ENCODE assay signal across 9 cellular contexts in genomic region chr11:120229451-120230424, GRCh38. TPM values are rescaled to one million over a fixed set of nuclear protein-coding genes. Genes with fewer than 3 reads are reported as not detected.
DNase-seq lines count a peak whose midpoint lies in the region; ATAC-seq and TF ChIP-seq lines count a peak whose summit lies in the region.
"Had no signal": no experiment of that assay in that cellular context is flagged by ENCODE, and none has a peak within 500 bp of the region (broad histone marks: within the 10 kb centered on the region; RNA-seq: fewer than 3 reads in every experiment).

No MANE protein-coding gene starts in this region.

- H3K4me1 ChIP-seq in endodermal cell (ENCODE audit: control insufficient read depth, insufficient read depth, low read length) (no peaks in the 10 kb centered on the region), prostate gland (replicated peaks) (no peaks in the 10 kb centered on the region)
- H3K4me1 ChIP-seq: SJSA1 had no signal

- H3K36me3 Mint-ChIP-seq in endodermal cell (ENCODE audit: low read depth): no peaks in the 10 kb centered on the region

- H3K4me3 ChIP-seq in endodermal cell (ENCODE audit: low read length) (no peak overlapping the region), prostate gland (no peak overlapping the region)
- H3K4me3 ChIP-seq: SJSA1 had no signal

- peaks cover 5% of the 10 kb centered on the region for H3K27me3 ChIP-seq in endodermal cell (ENCODE audit: control insufficient read depth, insufficient read depth, low read length, poor library complexity, severe bottlenecking)
- H3K27me3 ChIP-seq in prostate gland (replicated peaks; ENCODE audit: insufficient read depth): no peaks in the 10 kb centered on the region
- H3K27me3 ChIP-seq: SJSA1 had no signal

- intact Hi-C loops in prostate gland (cut with DNase I): loop anchor here (2.0 kb wide), 1 partner anchor 57 kb away; no protein-coding TSS in a partner anchor

- TF ChIP-seq CTCF in endodermal cell (conservative IDR thresholded peaks at IDR 0.05): peak; percentile 88
- TF ChIP-seq CTCF in prostate gland (IDR thresholded peaks at IDR 0.05): peak; percentile 10 to 84 (median 74)

- H3K9me3 ChIP-seq in endodermal cell (ENCODE audit: control insufficient read depth, low read length): no peaks in the 10 kb centered on the region
- no peaks in the 10 kb centered on the region for H3K9me3 ChIP-seq in prostate gland
- H3K9me3 ChIP-seq: SJSA1 had no signal

- no peaks in the 10 kb centered on the region for H3K9me3 Mint-ChIP-seq in endodermal cell

- H3K9ac ChIP-seq in endodermal cell (ENCODE audit: extremely low read depth, low read length, poor library complexity, severe bottlenecking): no peak overlapping the region

- no peak overlapping the region for H3K4me3 Mint-ChIP-seq in endodermal cell

- DNase-seq in DMS 273 (lab: John Stamatoyannopoulos, UW; ENCODE audit: unreplicated experiment): peak; percentile 42
- DNase-seq in DMS 273 treated with DMSO at 0.1 percent for 48 hours (lab: John Stamatoyannopoulos, UW): no peak
- peak; percentile 21 for DNase-seq in NCI-H69 (lab: John Stamatoyannopoulos, UW)
- peak; percentile 80 for DNase-seq in endodermal cell
- no peak for DNase-seq in prostate gland (ENCODE audit: low spot score)
- DNase-seq in NCI-H2081 (lab: John Stamatoyannopoulos, UW): no peak
- no peak for DNase-seq in NCI-H146 (lab: John Stamatoyannopoulos, UW)

- ATAC-seq in HG03025 (IDR thresholded peaks at IDR 0.05; ENCODE audit: low FRiP score, unreplicated experiment): no peak

- H3K27me3 Mint-ChIP-seq in endodermal cell (ENCODE audit: insufficient read depth): peaks cover 33% of the 10 kb centered on the region

- H3K4me1 Mint-ChIP-seq in endodermal cell: peaks cover 3% of the 10 kb centered on the region

- H3K36me3 ChIP-seq in endodermal cell (ENCODE audit: control insufficient read depth, insufficient read depth, low read length) (no peaks in the 10 kb centered on the region), prostate gland (no peaks in the 10 kb centered on the region)
- H3K36me3 ChIP-seq: SJSA1 had no signal

- no peak overlapping the region for H3K27ac Mint-ChIP-seq in endodermal cell

- TF ChIP-seq POLR2A in prostate gland (IDR thresholded peaks at IDR 0.05): no peak

- 65 to 76% methylated on average over 8 to 16 of the region's 17 CpGs for whole genome bisulfite sequencing in endodermal cell (ENCODE audit: insufficient coverage in 1 of 2, insufficient read length in 1 of 2), 2 experiments
- 53% methylated on average over 17 of the region's 17 CpGs for WGBS in prostate gland

- H3K27ac ChIP-seq in endodermal cell (ENCODE audit: low read depth, low read length): no peak overlapping the region
- H3K27ac ChIP-seq in prostate gland: no peak overlapping the region
- H3K27ac ChIP-seq: SJSA1 had no signal

RNA-seq across cellular contexts. Expression of gene POU2F3, which starts 10.2 kb away (rescaled TPM):
- under 1 TPM in 1 of 2 donors, not detected in 1; 0.46 TPM for total RNA-seq in endodermal cell
- polyA plus RNA-seq in endodermal cell (2013, experiment 1 of 2): 0.18 TPM
- 0.12 TPM for polyA plus RNA-seq in endodermal cell (2013, experiment 2 of 2)
- total RNA-seq in prostate gland: 1 to 10 TPM; 1.5 to 6.1 TPM
- total RNA-seq: SJSA1 had no signal

RNA-seq across cellular contexts. Expression of gene OAF, which starts 18.9 kb away (rescaled TPM):
- total RNA-seq in endodermal cell (1 to 10 TPM; 1.7 to 3.6 TPM), prostate gland (10 to 100 TPM; 14.5 to 17.4 TPM)
- 15.1 TPM for polyA plus RNA-seq in endodermal cell (2013, experiment 1 of 2)
- 14.4 TPM for polyA plus RNA-seq in endodermal cell (2013, experiment 2 of 2)

Comparison
In these comparisons a context has a peak if more than half of its experiments do, and no peak if none do; other contexts are left out.
1. DNase-seq: peak in DMS 273 (single experiment), NCI-H69 (single experiment) and endodermal cell (single experiment); none in DMS 273 treated with DMSO at 0.1 percent for 48 hours (single experiment), prostate gland (single experiment), NCI-H2081 (0 of 2) and NCI-H146 (single experiment).